ENCODE assay signal across 1 cellular context in the genomic region with DNA sequence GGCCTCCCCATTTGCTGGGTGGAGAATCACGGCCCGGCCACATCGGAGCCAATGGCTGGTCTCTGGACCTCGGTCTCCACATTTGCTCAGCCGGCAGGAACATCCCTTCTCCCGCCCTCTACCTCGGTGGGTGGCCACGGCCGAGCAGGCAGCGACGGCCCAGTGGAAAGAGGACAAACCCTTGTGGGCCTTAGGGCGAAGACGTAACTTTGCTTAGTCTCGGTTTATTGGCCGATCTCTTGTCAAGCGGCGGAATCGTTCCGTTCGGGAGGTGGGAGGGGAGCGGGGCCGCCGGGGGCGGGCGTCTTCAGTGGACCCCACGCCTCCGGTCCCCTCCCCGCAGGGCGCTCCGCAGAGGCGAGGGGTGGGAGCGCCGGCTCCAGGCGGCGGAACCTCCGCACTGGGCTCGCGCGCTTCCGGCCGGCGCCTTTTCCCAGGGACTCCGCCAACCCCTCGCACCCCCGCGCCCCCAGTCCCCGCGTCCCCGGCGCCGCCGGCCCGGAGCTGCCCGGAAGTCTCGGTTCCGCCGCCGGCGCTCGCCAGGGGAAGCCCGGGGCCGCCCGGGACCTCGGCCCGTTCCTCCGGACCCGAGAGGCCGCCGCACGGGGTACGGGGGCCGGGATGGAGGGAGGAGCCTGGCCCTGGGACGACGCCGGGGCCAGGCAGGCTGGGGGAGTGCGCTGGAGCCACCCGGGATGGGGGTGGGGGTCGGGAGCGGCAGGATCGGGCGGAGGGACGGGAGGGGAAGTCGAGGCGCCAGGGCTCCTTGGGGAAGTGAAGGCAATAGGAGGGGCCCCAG.
TF ChIP-seq lines count a peak whose summit lies in the region.

ZNF580 (plus strand) TSS at position 426 of the 799 bp plus-strand sequence. CDS start 1,507 bp downstream, outside the sequence.

TF ChIP-seq in HEK293, 187 proteins besides CTCF, POLR2A, EP300 and RAD21 (continued from another document and continues in another):
- TF ChIP-seq, protein P1, sequence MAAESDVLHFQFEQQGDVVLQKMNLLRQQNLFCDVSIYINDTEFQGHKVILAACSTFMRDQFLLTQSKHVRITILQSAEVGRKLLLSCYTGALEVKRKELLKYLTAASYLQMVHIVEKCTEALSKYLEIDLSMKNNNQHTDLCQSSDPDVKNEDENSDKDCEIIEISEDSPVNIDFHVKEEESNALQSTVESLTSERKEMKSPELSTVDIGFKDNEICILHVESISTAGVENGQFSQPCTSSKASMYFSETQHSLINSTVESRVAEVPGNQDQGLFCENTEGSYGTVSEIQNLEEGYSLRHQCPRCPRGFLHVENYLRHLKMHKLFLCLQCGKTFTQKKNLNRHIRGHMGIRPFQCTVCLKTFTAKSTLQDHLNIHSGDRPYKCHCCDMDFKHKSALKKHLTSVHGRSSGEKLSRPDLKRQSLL (tag by site-specific recombination; IDR thresholded peaks at IDR 0.05), result peak; percentile 87
- no peak for TF ChIP-seq ZNF423 (tag by site-specific recombination; IDR thresholded peaks at IDR 0.05)
- TF ChIP-seq ZNF274 (IDR thresholded peaks at IDR 0.05; ENCODE audit: low read length), result no peak
- TF ChIP-seq ZNF274 (tag by site-specific recombination; IDR thresholded peaks at IDR 0.05; ENCODE audit: borderline replicate concordance), result no peak
- TF ChIP-seq ZBTB10 (tag by site-specific recombination; IDR thresholded peaks at IDR 0.05), result peak; percentile 31; the same call in 1 of the 2 replicates
- peak; percentile 69 for TF ChIP-seq ZEB2 (tag by site-specific recombination; IDR thresholded peaks at IDR 0.05)
- no peak for TF ChIP-seq ZNF791 (tag by site-specific recombination; IDR thresholded peaks at IDR 0.05)
- TF ChIP-seq ZNF449 (tag by site-specific recombination; IDR thresholded peaks at IDR 0.05), result no peak
- peak; percentile 96 for TF ChIP-seq ZFP69B (tag by site-specific recombination; IDR thresholded peaks at IDR 0.05)
- peak; percentile 46; the same call in 1 of the 2 replicates for TF ChIP-seq KLF17 (tag by site-specific recombination; IDR thresholded peaks at IDR 0.05)
- no peak for TF ChIP-seq ZNF623 (tag by site-specific recombination; IDR thresholded peaks at IDR 0.05)
- TF ChIP-seq ZNF354C (tag by site-specific recombination; IDR thresholded peaks at IDR 0.05; ENCODE audit: borderline replicate concordance, low read depth), result no peak
- no peak for TF ChIP-seq ZNF18 (tag by site-specific recombination; IDR thresholded peaks at IDR 0.05)
- TF ChIP-seq SALL2 (tag by site-specific recombination; IDR thresholded peaks at IDR 0.05; ENCODE audit: borderline replicate concordance), result no peak
- no peak for TF ChIP-seq ZNF266 (tag by site-specific recombination; IDR thresholded peaks at IDR 0.05; ENCODE audit: low read depth)
- no peak for TF ChIP-seq ZNF48 (tag by site-specific recombination; IDR thresholded peaks at IDR 0.05)
- peak; percentile 45; the same call in 1 of the 2 replicates for TF ChIP-seq ZBTB8A (tag by site-specific recombination; IDR thresholded peaks at IDR 0.05)
- TF ChIP-seq REPIN1 (tag by site-specific recombination; IDR thresholded peaks at IDR 0.05; ENCODE audit: low read depth), result no peak
- peak; percentile 76 for TF ChIP-seq KLF9 (tag by site-specific recombination; IDR thresholded peaks at IDR 0.05; ENCODE audit: low read depth)
- TF ChIP-seq GFI1B (tag by site-specific recombination; IDR thresholded peaks at IDR 0.05), result no peak
- TF ChIP-seq PRDM10 (tag by site-specific recombination; IDR thresholded peaks at IDR 0.05), result peak; percentile 69; the same call in 1 of the 2 replicates
- peak; percentile 51 for TF ChIP-seq ZIC2 (tag by site-specific recombination; IDR thresholded peaks at IDR 0.05)
- TF ChIP-seq KLF1 (tag by site-specific recombination; IDR thresholded peaks at IDR 0.05), result peak; percentile 31; the same call in 1 of the 2 replicates
- TF ChIP-seq, protein P2, sequence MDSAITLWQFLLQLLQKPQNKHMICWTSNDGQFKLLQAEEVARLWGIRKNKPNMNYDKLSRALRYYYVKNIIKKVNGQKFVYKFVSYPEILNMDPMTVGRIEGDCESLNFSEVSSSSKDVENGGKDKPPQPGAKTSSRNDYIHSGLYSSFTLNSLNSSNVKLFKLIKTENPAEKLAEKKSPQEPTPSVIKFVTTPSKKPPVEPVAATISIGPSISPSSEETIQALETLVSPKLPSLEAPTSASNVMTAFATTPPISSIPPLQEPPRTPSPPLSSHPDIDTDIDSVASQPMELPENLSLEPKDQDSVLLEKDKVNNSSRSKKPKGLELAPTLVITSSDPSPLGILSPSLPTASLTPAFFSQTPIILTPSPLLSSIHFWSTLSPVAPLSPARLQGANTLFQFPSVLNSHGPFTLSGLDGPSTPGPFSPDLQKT (IDR thresholded peaks at IDR 0.05; ENCODE audit: borderline replicate concordance, low read depth, low read length), result no peak
- TF ChIP-seq ZBTB17 (tag by site-specific recombination; IDR thresholded peaks at IDR 0.05), result peak; percentile 50
- peak; percentile 92 for TF ChIP-seq ZNF398 (tag by site-specific recombination; IDR thresholded peaks at IDR 0.05)
- peak; percentile 92 for TF ChIP-seq SP2 (tag by site-specific recombination; IDR thresholded peaks at IDR 0.05)
- peak; percentile 41; the same call in 1 of the 2 replicates for TF ChIP-seq ZNF596 (tag by site-specific recombination; IDR thresholded peaks at IDR 0.05)
- TF ChIP-seq ZBTB26 (tag by site-specific recombination; optimal IDR thresholded peaks at IDR 0.05), result peak; percentile 48
- TF ChIP-seq GLI4 (tag by site-specific recombination; IDR thresholded peaks at IDR 0.05), result no peak
- TF ChIP-seq ZBTB11 (tag by site-specific recombination; conservative IDR thresholded peaks at IDR 0.05; ENCODE audit: low read depth), result peak; percentile 97
- TF ChIP-seq KLF8 (tag by site-specific recombination; IDR thresholded peaks at IDR 0.05), result peak; percentile 57
